In the genomic region with DNA sequence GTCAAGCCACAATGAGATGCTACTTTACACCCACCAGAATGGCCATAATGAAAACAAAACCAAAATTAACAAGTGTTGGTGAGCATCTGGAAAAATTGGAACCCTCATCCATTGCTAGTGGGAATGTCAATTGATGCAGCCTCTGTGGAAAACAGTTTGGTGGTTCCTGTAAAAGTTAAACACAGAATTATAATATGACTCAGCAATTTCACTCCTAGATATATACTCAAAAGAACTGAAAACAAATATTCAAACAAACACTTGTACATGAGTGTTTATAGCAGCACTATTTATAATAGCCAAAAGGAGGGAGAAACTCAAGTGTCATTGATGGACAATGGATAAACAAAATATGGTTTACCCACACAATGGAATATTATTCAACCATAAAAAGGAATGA, we compare ENCODE assay signal across 17 cellular contexts. TPM values are rescaled to one million over a fixed set of nuclear protein-coding genes. Genes with fewer than 3 reads are reported as not detected.
DNase-seq lines count a peak whose midpoint lies in the region; ATAC-seq, FAIRE-seq and TF ChIP-seq lines count a peak whose summit lies in the region.
"Had no signal": no experiment of that assay in that cellular context is flagged by ENCODE, and none has a peak within 500 bp of the region (broad histone marks: within the 10 kb centered on the region; RNA-seq: fewer than 3 reads in every experiment).

No MANE protein-coding gene starts in this region.

- H3K9ac ChIP-seq in HepG2 (ENCODE audit: insufficient read depth, low read depth, low read length) = no peak overlapping the region
- no peak overlapping the region for H3K9ac ChIP-seq in muscle layer of colon (ENCODE audit: low read length)

- FAIRE-seq in HepG2 (lab: Jason Lieb, UNC) = no peak

- H3K9me3 ChIP-seq in HepG2 (ENCODE audit: low read length) = no peaks in the 10 kb centered on the region
- no peaks in the 10 kb centered on the region for H3K9me3 ChIP-seq in right lobe of liver
- H3K9me3 ChIP-seq in Panc1 (ENCODE audit: control insufficient read depth, insufficient read depth, low read depth, low read length) = no peaks in the 10 kb centered on the region
- no peaks in the 10 kb centered on the region for H3K9me3 ChIP-seq in muscle layer of colon (ENCODE audit: low read length)

- no peak overlapping the region for H2AFZ ChIP-seq in HepG2 (ENCODE audit: low read length)
- H2AFZ ChIP-seq: GM23338 had no signal

- no peak overlapping the region for H3K4me2 ChIP-seq in HepG2 (ENCODE audit: low read depth, low read length)
- H3K4me2 ChIP-seq: GM23338 had no signal

- POLR2A ChIA-PET in HepG2 (lab: Yijun Ruan, JAX) = interaction anchor here (1.2 kb wide), 1 partner anchor 24 kb away, joined by 3 read pairs; no protein-coding TSS in a partner anchor
- POLR2A ChIA-PET in Panc1 (lab: Charles Lee) = no interaction called here

- ATAC-seq in HepG2 (no peak), right lobe of liver (no peak), Panc1 (no peak)
- ATAC-seq: GM23338 had no signal

- TF ChIP-seq POLR2A in HepG2 (IDR thresholded peaks at IDR 0.05; ENCODE audit: insufficient read depth in 1 of 2, low read depth in 2 of 2, low read length in 2 of 2) (no peak), right lobe of liver (IDR thresholded peaks at IDR 0.05) (no peak)

- TF ChIP-seq CTCF in HepG2 (CRISPR knock-in tag; IDR thresholded peaks at IDR 0.05) (no peak), right lobe of liver (IDR thresholded peaks at IDR 0.05) (no peak), Panc1 (IDR thresholded peaks at IDR 0.05) (no peak)

- CTCF ChIA-PET in HepG2 (lab: Yijun Ruan, JAX; ENCODE audit: low intra/inter-chr PET ratio, low total read pairs) = no interaction called here
- CTCF ChIA-PET in Panc1 (lab: Charles Lee) = no interaction called here

- no peak for TF ChIP-seq RAD21 in HepG2 (CRISPR knock-in tag; IDR thresholded peaks at IDR 0.05)

- H3K36me3 ChIP-seq in HepG2 (replicated peaks in 1 of 2; ENCODE audit: control insufficient read depth in 1 of 2, insufficient read depth in 2 of 2, low read length in 2 of 2) (no peaks in the 10 kb centered on the region), right lobe of liver (no peaks in the 10 kb centered on the region), Panc1 (ENCODE audit: control insufficient read depth, insufficient read depth, low read length) (no peaks in the 10 kb centered on the region), muscle layer of colon (ENCODE audit: insufficient read depth, low read length) (no peaks in the 10 kb centered on the region)

- in situ Hi-C loops in HepG2 (cut with HindIII; ENCODE audit: extremely low pct_ligation_motif_present, low pct_unique_long_range_greater_than_20kb) (no loop called here), Panc1 (cut with HindIII; ENCODE audit: low pct_unique_long_range_greater_than_20kb, low sequenced_read_pairs) (no loop called here)

- DNase-seq in HepG2 (ENCODE audit: low spot score) = no peak
- DNase-seq in right lobe of liver = no peak
- no peak for DNase-seq in Panc1 (ENCODE audit: low read depth, low spot score)
- no peak for DNase-seq in epithelial cell of prostate (ENCODE audit: low read depth, low spot score)
- no peak for DNase-seq in T-helper 9 cell
- DNase-seq in amygdala (lab: John Stamatoyannopoulos, UW) = no peak
- no peak for DNase-seq in activated CD4-positive, alpha-beta T cell treated with anti-CD3 and anti-CD28 coated beads, Interleukin-2, amount 50 U/mL, for 4 hours
- DNase-seq: 8988T; C1 segment of cervical spinal cord; CD4-positive, alpha-beta memory T cell; DND-41; GDM1; H9; KG1 had no signal

- no peak overlapping the region for H3K4me3 ChIP-seq in HepG2 (replicated peaks in 1 of 3; ENCODE audit: insufficient read depth in 1 of 3, low read depth in 2 of 3, low read length in 3 of 3)
- no peak overlapping the region for H3K4me3 ChIP-seq in right lobe of liver
- H3K4me3 ChIP-seq in Panc1 (ENCODE audit: low read depth in 2 of 2, low read length in 2 of 2) = no peak overlapping the region
- H3K4me3 ChIP-seq in muscle layer of colon (ENCODE audit: low read depth in 1 of 2, low read length in 2 of 2) = no peak overlapping the region
- H3K4me3 ChIP-seq: GM23338 had no signal

- intact Hi-C loops in HepG2 (cut with micrococcal nuclease; ENCODE audit: unreplicated experiment) = loop anchor here (5.0 kb wide), 1 partner anchor 42 kb away; a partner anchor contains a TSS
- intact Hi-C loops in right lobe of liver (cut with DNase I) = no loop called here
- intact Hi-C loops in Panc1 (cut with micrococcal nuclease; ENCODE audit: unreplicated experiment) = no loop called here

- no peaks in the 10 kb centered on the region for H4K20me1 ChIP-seq in HepG2 (ENCODE audit: insufficient read depth, low read length)

- H3K27me3 ChIP-seq in HepG2 (ENCODE audit: control insufficient read depth in 1 of 2, insufficient read depth in 2 of 2, low read length in 2 of 2) (no peaks in the 10 kb centered on the region), right lobe of liver (no peaks in the 10 kb centered on the region), Panc1 (ENCODE audit: control insufficient read depth, insufficient read depth, low read length) (no peaks in the 10 kb centered on the region), muscle layer of colon (ENCODE audit: control insufficient read depth in 1 of 2, insufficient read depth in 2 of 2, low read length in 2 of 2) (no peaks in the 10 kb centered on the region)

- no peaks in the 10 kb centered on the region for H3K79me2 ChIP-seq in HepG2 (ENCODE audit: insufficient read depth, low read length)

- H3K4me1 ChIP-seq in HepG2 (ENCODE audit: insufficient read depth, low read length) (peaks cover 31% of the 10 kb centered on the region), right lobe of liver (peaks cover 0 to 3% (median 0%) of the 10 kb centered on the region in 4 donors), Panc1 (ENCODE audit: control insufficient read depth, insufficient read depth, low read length) (peaks cover 25% of the 10 kb centered on the region), muscle layer of colon (ENCODE audit: insufficient read depth, low read length) (peaks cover 32% of the 10 kb centered on the region)

- H3K27ac ChIP-seq in HepG2 (ENCODE audit: extremely low read length, insufficient read depth, low read length) = no peak overlapping the region
- no peak overlapping the region for H3K27ac ChIP-seq in right lobe of liver
- 0 out of 2 replicates have a peak overlapping the region, but pooled peaks have one; percentile 57 for H3K27ac ChIP-seq in Panc1 (ENCODE audit: low read length)
- peak overlapping the region; percentile 94 for H3K27ac ChIP-seq in epithelial cell of prostate
- H3K27ac ChIP-seq in muscle layer of colon (ENCODE audit: low read depth, low read length) = peak overlapping the region; percentile 24
- H3K27ac ChIP-seq: HL-60 had no signal

- TF ChIP-seq EP300 in HepG2 (IDR thresholded peaks at IDR 0.05; ENCODE audit: low read depth in 2 of 2, low read length in 2 of 2) = no peak
- TF ChIP-seq EP300 in HepG2 (CRISPR knock-in tag; IDR thresholded peaks at IDR 0.05; ENCODE audit: borderline replicate concordance) = no peak

- BruUV-seq in HepG2 (replicated peaks; lab: Mats Ljungman, UMichigan) (no TSS peak), Panc1 (replicated peaks; lab: Mats Ljungman, UMichigan) (no TSS peak)

TF ChIP-seq in HepG2, 621 proteins besides CTCF, POLR2A, EP300 and RAD21:
- TF ChIP-seq ZNF703 (CRISPR knock-in tag; IDR thresholded peaks at IDR 0.05; ENCODE audit: borderline replicate concordance) (no peak), NFE2L2 (IDR thresholded peaks at IDR 0.05; ENCODE audit: low read length) (peak; percentile 81), PAF1 (CRISPR knock-in tag; IDR thresholded peaks at IDR 0.05) (no peak), MAFF (IDR thresholded peaks at IDR 0.05; ENCODE audit: low read depth, low read length) (peak; percentile 69), CREB1 (IDR thresholded peaks at IDR 0.05) (no peak), CREB1 (CRISPR knock-in tag; IDR thresholded peaks at IDR 0.05) (no peak), MAFK (conservative IDR thresholded peaks at IDR 0.05 in 1 of 2, IDR thresholded peaks at IDR 0.05 in 1 of 2; ENCODE audit: low read length in 2 of 2) (peak; percentile 70 to 88)
TF ChIP-seq in HepG2: peak in this region for 3.

RNA-seq across cellular contexts. Expression of a gene that starts 43.0 kb away (rescaled TPM):
- 8.2 and 10.8 TPM in 2 replicates for total RNA-seq in HepG2 (2016; rRNA removed; fragmentation: Illumina TruSeq; extraction: Trizol)
- 5.2 and 7.5 TPM in 2 replicates for total RNA-seq in HepG2 (2016; cell fraction: cytosol; rRNA removed; fragmentation: Illumina TruSeq; extraction: Trizol; ENCODE audit: low read depth)
- 6.6 and 9.8 TPM in 2 replicates for total RNA-seq in HepG2 (2016; cell fraction: insoluble cytoplasmic fraction; rRNA removed; fragmentation: Illumina TruSeq; extraction: Trizol)
- total RNA-seq in HepG2 (2016; cell fraction: membrane; rRNA removed; fragmentation: Illumina TruSeq; extraction: Trizol) = 4.8 and 6.6 TPM in 2 replicates
- total RNA-seq in HepG2 (2016; cell fraction: nucleus; rRNA removed; fragmentation: Illumina TruSeq; extraction: Trizol) = 11.1 and 13.4 TPM in 2 replicates
- polyA plus RNA-seq in HepG2 (2011; rRNA removed) = 15.4 and 20.5 TPM in 2 replicates
- 17.9 and 18.5 TPM in 2 replicates for polyA plus RNA-seq in HepG2 (2011; cell fraction: cytosol; rRNA removed)
- 14.5 and 18.5 TPM in 2 replicates for polyA plus RNA-seq in HepG2 (2011; cell fraction: nucleus; rRNA removed)
- polyA plus RNA-seq in HepG2 (2012) = 17.4 and 24.1 TPM in 2 replicates
- polyA plus RNA-seq in HepG2 (2016; cell fraction: cytosol; fragmentation: Illumina TruSeq; extraction: Trizol; ENCODE audit: low read depth) = 8.6 and 12.5 TPM in 2 replicates
- polyA plus RNA-seq in HepG2 (2016; cell fraction: insoluble cytoplasmic fraction; fragmentation: Illumina TruSeq; extraction: Trizol; ENCODE audit: low read depth) = 40.1 and 41.8 TPM in 2 replicates
- 13.6 and 13.7 TPM in 2 replicates for polyA plus RNA-seq in HepG2 (2016; cell fraction: membrane; fragmentation: Illumina TruSeq; extraction: Trizol; ENCODE audit: low read depth)
- 27.3 and 33.7 TPM in 2 replicates for polyA plus RNA-seq in HepG2 (2016; cell fraction: nucleus; fragmentation: Illumina TruSeq; extraction: Trizol; ENCODE audit: insufficient read depth, low read depth)
- 9.7 and 18.8 TPM in 2 replicates for polyA minus RNA-seq in HepG2 (2011; rRNA and poly(A)+ RNA removed; ENCODE audit: low replicate concordance)
- 6.5 TPM in 2 replicates for polyA minus RNA-seq in HepG2 (2011; cell fraction: cytosol; rRNA and poly(A)+ RNA removed)
- polyA minus RNA-seq in HepG2 (2011; cell fraction: nucleus; rRNA and poly(A)+ RNA removed) = 19.0 and 30.3 TPM in 2 replicates
- total RNA-seq in right lobe of liver = 10 to 100 TPM in 3 of 6 experiments, 1 to 10 TPM in 3; 6.4 to 12.7 (median 9.7) TPM
- total RNA-seq in Panc1 (2021; ENCODE audit: unreplicated experiment) = 25.8 TPM
- 24.1 TPM for polyA plus RNA-seq in Panc1 (2012; ENCODE audit: insufficient read length)

Comparison
In these comparisons a context has a peak if more than half of its experiments do, and no peak if none do; other contexts are left out.
1. H3K27ac ChIP-seq: peak in Panc1 (single experiment), epithelial cell of prostate (single experiment) and muscle layer of colon (single experiment); none in HepG2 (single experiment) and right lobe of liver (0 of 3).